Comparison of ENCODE assay signal across 8 cellular contexts in the genomic region with DNA sequence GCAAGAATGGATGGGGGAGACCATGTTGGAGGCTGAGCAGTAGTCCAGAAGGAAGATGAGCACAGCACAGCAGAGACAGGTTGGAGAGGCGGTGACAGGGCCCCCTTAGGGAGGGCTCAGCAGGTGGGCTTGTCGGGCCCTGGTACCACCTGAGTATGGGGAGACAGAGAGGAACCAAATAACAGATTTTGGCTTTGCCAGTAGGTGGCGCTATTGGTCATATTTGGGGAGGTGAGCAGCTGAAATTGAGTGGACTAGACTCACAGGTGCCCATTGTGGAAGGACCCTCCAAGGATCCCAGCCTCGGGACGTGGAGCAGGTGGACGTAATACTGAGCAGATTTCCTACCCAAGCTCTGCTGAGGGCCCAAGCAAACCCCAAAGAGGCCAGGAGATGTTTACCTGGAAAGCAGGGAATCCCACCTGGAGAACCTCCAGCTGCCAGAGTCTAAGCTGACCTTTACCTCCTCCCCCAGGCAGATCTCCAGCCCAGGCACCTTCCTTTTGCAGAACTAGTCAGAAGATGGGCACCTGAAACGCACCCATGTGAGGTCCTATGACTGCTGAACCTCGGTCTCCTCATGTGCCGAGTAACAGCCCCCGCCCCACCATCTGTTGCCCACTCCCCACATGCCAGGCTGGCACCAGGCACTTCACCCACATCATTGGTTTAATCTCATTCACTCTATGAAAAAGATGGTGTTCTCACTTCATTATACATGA. TPM values are rescaled to one million over a fixed set of nuclear protein-coding genes. Genes with fewer than 3 reads are reported as not detected.
DNase-seq lines count a peak whose midpoint lies in the region; ATAC-seq and TF ChIP-seq lines count a peak whose summit lies in the region.

No MANE protein-coding gene starts in this region.

- no peak overlapping the region for H2BK120ac ChIP-seq in mesenchymal stem cell (ENCODE audit: low read depth, low read length)

- peaks cover 0 to 9% of the 10 kb centered on the region in 2 experiments for H3K27me3 ChIP-seq in mesenchymal stem cell (ENCODE audit: control insufficient read depth in 1 of 2, insufficient read depth in 1 of 2, low read length in 2 of 2)

- H3K36me3 Mint-ChIP-seq in stimulated activated effector memory CD8-positive, alpha-beta T cell treated with anti-CD3 and anti-CD28 coated beads, Interleukin-12 subunit alpha, Interleukin-12 subunit beta, amount 100 ng/mL, for 72 hours: no peaks in the 10 kb centered on the region

- H3K27ac ChIP-seq in mesenchymal stem cell (ENCODE audit: low read length, poor library complexity, severe bottlenecking): no peak overlapping the region

- H3K23ac ChIP-seq in mesenchymal stem cell (ENCODE audit: low read length in 2 of 2): no peak overlapping the region

- H3K9me3 ChIP-seq in mesenchymal stem cell (ENCODE audit: control insufficient read depth, low read length): no peaks in the 10 kb centered on the region

- no peak overlapping the region for H2BK5ac ChIP-seq in mesenchymal stem cell (ENCODE audit: low read depth, low read length, poor library complexity, severe bottlenecking)

- peak overlapping the region in 1 of 2 experiments; percentile 15 for H2BK12ac ChIP-seq in mesenchymal stem cell (ENCODE audit: low read length in 2 of 2)

- H3K9ac ChIP-seq in mesenchymal stem cell (ENCODE audit: low read length): no peak overlapping the region

- no peak overlapping the region for H3K4me2 ChIP-seq in mesenchymal stem cell (ENCODE audit: low read length, poor library complexity, severe bottlenecking)

- no peaks in the 10 kb centered on the region for H3K9me3 Mint-ChIP-seq in stimulated activated effector memory CD8-positive, alpha-beta T cell treated with anti-CD3 and anti-CD28 coated beads, Interleukin-12 subunit alpha, Interleukin-12 subunit beta, amount 100 ng/mL, for 72 hours

- no peak overlapping the region for H3K4me3 Mint-ChIP-seq in stimulated activated effector memory CD8-positive, alpha-beta T cell treated with anti-CD3 and anti-CD28 coated beads, Interleukin-12 subunit alpha, Interleukin-12 subunit beta, amount 100 ng/mL, for 72 hours

- H3K18ac ChIP-seq in mesenchymal stem cell (ENCODE audit: low read depth in 1 of 2, low read length in 2 of 2): no peak overlapping the region

- no peak overlapping the region for H3K14ac ChIP-seq in mesenchymal stem cell (ENCODE audit: low read length in 2 of 2)

- peak; percentile 75 for TF ChIP-seq CTCF in AG09319 (IDR thresholded peaks at IDR 0.05; ENCODE audit: low read depth, low read length)

- H3K36me3 ChIP-seq in mesenchymal stem cell (ENCODE audit: control insufficient read depth in 1 of 2, insufficient read depth in 2 of 2, low read depth in 1 of 2, low read length in 2 of 2): no peaks in the 10 kb centered on the region

- peaks cover 37% of the 10 kb centered on the region for H3K4me1 ChIP-seq in mesenchymal stem cell (ENCODE audit: control insufficient read depth, insufficient read depth, low read depth, low read length)

- H3K27ac Mint-ChIP-seq in stimulated activated effector memory CD8-positive, alpha-beta T cell treated with anti-CD3 and anti-CD28 coated beads, Interleukin-12 subunit alpha, Interleukin-12 subunit beta, amount 100 ng/mL, for 72 hours: no peak overlapping the region

- H4K8ac ChIP-seq in mesenchymal stem cell (ENCODE audit: low read length): no peak overlapping the region

- H2BK15ac ChIP-seq in mesenchymal stem cell (ENCODE audit: low read depth, poor library complexity, severe bottlenecking): no peak overlapping the region

- H3K79me1 ChIP-seq in mesenchymal stem cell (replicated peaks; ENCODE audit: low read length, poor library complexity, severe bottlenecking): no peaks in the 10 kb centered on the region

- H3K4me3 ChIP-seq in mesenchymal stem cell (ENCODE audit: insufficient read depth in 1 of 2, low read depth in 1 of 2, low read length in 2 of 2): no peak overlapping the region

- peak; percentile 27 for ATAC-seq in stimulated activated effector memory CD8-positive, alpha-beta T cell treated with anti-CD3 and anti-CD28 coated beads, Interleukin-12 subunit alpha, Interleukin-12 subunit beta, amount 100 ng/mL, for 72 hours
- no peak for ATAC-seq in HG02763 (IDR thresholded peaks at IDR 0.05; ENCODE audit: unreplicated experiment)

- 38% methylated on average over 10 of the region's 10 CpGs for WGBS in mesenchymal stem cell

- no peak overlapping the region for H4K91ac ChIP-seq in mesenchymal stem cell (ENCODE audit: low read length)

- H2AFZ ChIP-seq in mesenchymal stem cell (ENCODE audit: low read depth, low read length): no peak overlapping the region

- peaks cover 7% of the 10 kb centered on the region for H3K4me1 Mint-ChIP-seq in stimulated activated effector memory CD8-positive, alpha-beta T cell treated with anti-CD3 and anti-CD28 coated beads, Interleukin-12 subunit alpha, Interleukin-12 subunit beta, amount 100 ng/mL, for 72 hours

- H3K4ac ChIP-seq in mesenchymal stem cell (ENCODE audit: low read depth in 1 of 2, low read length in 2 of 2): no peak overlapping the region

- DNase-seq in AG09319 (ENCODE audit: extremely low read depth, low read depth): no peak
- DNase-seq in GOT3 (lab: John Stamatoyannopoulos, UW): peak; percentile 8
- DNase-seq in NCI-H524 (lab: John Stamatoyannopoulos, UW): peak; percentile 83 to 93
- peak; percentile 47 to 48 for DNase-seq in activated CD4-positive, alpha-beta T cell treated with anti-CD3 and anti-CD28 coated beads, Interleukin-2, amount 50 U/mL, for 4 hours
- peak; percentile 84 for DNase-seq in dermis blood vessel endothelial cell
- DNase-seq in mesenchymal stem cell: peak; percentile 65
- DNase-seq in stimulated activated effector memory CD8-positive, alpha-beta T cell treated with anti-CD3 and anti-CD28 coated beads, Interleukin-12 subunit alpha, Interleukin-12 subunit beta, amount 100 ng/mL, for 72 hours (ENCODE audit: low spot score in 2 of 2): peak; percentile 58 to 88

- peak overlapping the region; percentile 31 for H2AK5ac ChIP-seq in mesenchymal stem cell (ENCODE audit: low read length, severe bottlenecking)

RNA-seq across cellular contexts. Expression of a gene that starts 24.6 kb away (rescaled TPM):
- 1.0 and 1.4 TPM in 2 replicates for total RNA-seq in dermis blood vessel endothelial cell
- 6.0 TPM for polyA plus RNA-seq in mesenchymal stem cell (2013, experiment 1 of 2)
- 6.3 TPM for polyA plus RNA-seq in mesenchymal stem cell (2013, experiment 2 of 2)
